ENCODE assay signal across 22 cellular contexts in genomic region chr16:85237817-85238216, GRCh38.
A peak's percentile ranks its signal among the peaks of the same experiment; 100 is the strongest.
DNase-seq lines count a peak whose midpoint lies in the region; ATAC-seq and TF ChIP-seq lines count a peak whose summit lies in the region.
"Had no signal": no experiment of that assay in that cellular context is flagged by ENCODE, and none has a peak within 500 bp of the region (broad histone marks: within the 10 kb centered on the region; RNA-seq: fewer than 3 reads in every experiment).

No MANE protein-coding gene starts in this region.

- intact Hi-C loops in activated CD4-positive, alpha-beta T cell treated with anti-CD3 and anti-CD28 coated beads for 36 hours (cut with DNase I, micrococcal nuclease): no loop called here

- H3K4me2 ChIP-seq in fibroblast of lung (ENCODE audit: extremely low read depth, insufficient read depth, low read length): no peak overlapping the region
- H3K4me2 ChIP-seq: A549, PC-9 had no signal

- H3K9me3 Mint-ChIP-seq in osteocyte (ENCODE audit: unreplicated experiment): no peaks in the 10 kb centered on the region
- no peaks in the 10 kb centered on the region for H3K9me3 Mint-ChIP-seq in activated CD4-positive, alpha-beta T cell treated with anti-CD3 and anti-CD28 coated beads for 36 hours (ENCODE audit: low read depth)
- H3K9me3 Mint-ChIP-seq: activated T-helper 17 cell treated with anti-CD3 and anti-CD28 coated beads, Interleukin-2, amount 50 U/mL, for 72 hours; dendritic cell treated with granulocyte-macrophage colony-stimulating factor and Interleukin-4, amounts not matched to agents 40 ng/mL and 50 ng/mL, for 4 days; H9 had no signal

- H2AFZ ChIP-seq in fibroblast of lung (ENCODE audit: low read length): no peak overlapping the region
- H2AFZ ChIP-seq: PC-9 had no signal

- peaks cover 33% of the 10 kb centered on the region for H3K4me1 ChIP-seq in adipocyte (ENCODE audit: control insufficient read depth, insufficient read depth, low read length)
- H3K4me1 ChIP-seq in fibroblast of lung (ENCODE audit: control insufficient read depth, extremely low read depth, insufficient read depth, low read length): peaks cover 26% of the 10 kb centered on the region

- peak overlapping the region; percentile 39 for H3K27ac ChIP-seq in AG04450 (ENCODE audit: low read depth, low read length)
- peak overlapping the region; percentile 61 for H3K27ac ChIP-seq in fibroblast of lung (ENCODE audit: insufficient read depth, low read length)
- H3K27ac ChIP-seq: A549, brain microvascular endothelial cell, epithelial cell of prostate, PC-9 had no signal

- no peak for DNase-seq in AG04450 (ENCODE audit: low read depth, low spot score)
- no peak for DNase-seq in adipocyte (ENCODE audit: low read depth)
- DNase-seq in fibroblast of lung (ENCODE audit: low read depth in 2 of 2): no peak
- DNase-seq in osteocyte (ENCODE audit: extremely low spot score, unreplicated experiment): no peak
- DNase-seq in iPS-NIHi7 (ENCODE audit: extremely low spot score): no peak
- no peak for DNase-seq in activated CD4-positive, alpha-beta T cell treated with anti-CD3 and anti-CD28 coated beads for 36 hours
- DNase-seq in stimulated activated CD4-positive, alpha-beta T cell treated with anti-CD3 and anti-CD28 coated beads, Interleukin-2, amount 100 ng/mL, for 24 hours: no peak
- no peak for DNase-seq in NCI-H1930 (lab: John Stamatoyannopoulos, UW)
- DNase-seq: activated CD4-positive, alpha-beta T cell treated with anti-CD3 and anti-CD28 coated beads for 48 hours; CD4-positive, CD25-positive, alpha-beta regulatory T cell; NCI-H2029; NCI-H345; PC-9; T-helper 1 cell had no signal

- no peak for TF ChIP-seq CTCF in AG04450 (IDR thresholded peaks at IDR 0.05; ENCODE audit: low read depth, low read length)
- TF ChIP-seq CTCF in fibroblast of lung (conservative IDR thresholded peaks at IDR 0.05 in 1 of 2, IDR thresholded peaks at IDR 0.05 in 1 of 2; ENCODE audit: low read depth in 1 of 2, low read length in 2 of 2): no peak
- TF ChIP-seq CTCF in osteocyte (IDR thresholded peaks at IDR 0.05): no peak

- POLR2A ChIA-PET in AG04450 (lab: Yijun Ruan, JAX): interaction anchor here (0.5 to 1.0 kb wide), 2 partner anchors 26 to 35 kb away, joined by 3 to 4 read pairs; no protein-coding TSS in a partner anchor
- POLR2A ChIA-PET in activated CD4-positive, alpha-beta T cell treated with anti-CD3 and anti-CD28 coated beads for 36 hours (lab: Charles Lee): no interaction called here

- no peak overlapping the region for H3K4me3 Mint-ChIP-seq in osteocyte (ENCODE audit: unreplicated experiment)
- no peak overlapping the region for H3K4me3 Mint-ChIP-seq in activated CD4-positive, alpha-beta T cell treated with anti-CD3 and anti-CD28 coated beads for 36 hours
- H3K4me3 Mint-ChIP-seq: activated naive CD8-positive, alpha-beta T cell; activated T-helper 17 cell treated with anti-CD3 and anti-CD28 coated beads, Interleukin-2, amount 50 U/mL, for 72 hours; dendritic cell treated with granulocyte-macrophage colony-stimulating factor and Interleukin-4, amounts not matched to agents 40 ng/mL and 50 ng/mL, for 4 days; H9 had no signal

- no peaks in the 10 kb centered on the region for H3K9me3 ChIP-seq in AG04450 (ENCODE audit: control insufficient read depth, insufficient read depth, low read length)
- H3K9me3 ChIP-seq in adipocyte (ENCODE audit: control insufficient read depth, low read length): no peaks in the 10 kb centered on the region
- no peaks in the 10 kb centered on the region for H3K9me3 ChIP-seq in fibroblast of lung (ENCODE audit: control insufficient read depth, insufficient read depth, low read depth, low read length)
- H3K9me3 ChIP-seq: A549 had no signal

- H3K4me3 ChIP-seq in AG04450 (ENCODE audit: low read depth, low read length) (peak overlapping the region; percentile 7; the same call in 1 of the 2 replicates), adipocyte (ENCODE audit: low read length) (no peak overlapping the region), fibroblast of lung (replicated peaks in 1 of 4; ENCODE audit: control extremely low read depth in 1 of 4, insufficient read depth in 1 of 4, low read depth in 3 of 4, low read length in 4 of 4) (no peak overlapping the region)
- H3K4me3 ChIP-seq: A549, PC-9 had no signal

- H3K4me1 Mint-ChIP-seq in osteocyte (ENCODE audit: unreplicated experiment): peaks cover 44% of the 10 kb centered on the region
- no peaks in the 10 kb centered on the region for H3K4me1 Mint-ChIP-seq in activated CD4-positive, alpha-beta T cell treated with anti-CD3 and anti-CD28 coated beads for 36 hours
- H3K4me1 Mint-ChIP-seq: activated T-helper 17 cell treated with anti-CD3 and anti-CD28 coated beads, Interleukin-2, amount 50 U/mL, for 72 hours had no signal

- no peaks in the 10 kb centered on the region for H3K79me2 ChIP-seq in fibroblast of lung (ENCODE audit: control insufficient read depth, insufficient read depth, low read length)

- H3K27ac Mint-ChIP-seq in osteocyte (ENCODE audit: unreplicated experiment): peak overlapping the region; percentile 70
- no peak overlapping the region for H3K27ac Mint-ChIP-seq in activated CD4-positive, alpha-beta T cell treated with anti-CD3 and anti-CD28 coated beads for 36 hours
- H3K27ac Mint-ChIP-seq: activated naive CD8-positive, alpha-beta T cell; activated T-helper 17 cell treated with anti-CD3 and anti-CD28 coated beads, Interleukin-2, amount 50 U/mL, for 72 hours; CD4-positive, CD25-positive, alpha-beta regulatory T cell; dendritic cell treated with granulocyte-macrophage colony-stimulating factor and Interleukin-4, amounts not matched to agents 40 ng/mL and 50 ng/mL, for 4 days had no signal

- no peak for ATAC-seq in activated CD4-positive, alpha-beta T cell treated with anti-CD3 and anti-CD28 coated beads for 36 hours
- ATAC-seq: activated T-helper 17 cell treated with anti-CD3 and anti-CD28 coated beads, Interleukin-2, amount 50 U/mL, for 72 hours; left colon had no signal

- H3K27me3 Mint-ChIP-seq in osteocyte (ENCODE audit: unreplicated experiment): no peaks in the 10 kb centered on the region
- H3K27me3 Mint-ChIP-seq in activated CD4-positive, alpha-beta T cell treated with anti-CD3 and anti-CD28 coated beads for 36 hours: peaks cover 19% of the 10 kb centered on the region

- H3K36me3 ChIP-seq in adipocyte (ENCODE audit: control insufficient read depth, insufficient read depth, low read length, severe bottlenecking): no peaks in the 10 kb centered on the region
- peaks cover 2% of the 10 kb centered on the region for H3K36me3 ChIP-seq in fibroblast of lung (ENCODE audit: control insufficient read depth, insufficient read depth, low read length)
- H3K36me3 ChIP-seq: brain microvascular endothelial cell had no signal

- H3K27me3 ChIP-seq in AG04450 (ENCODE audit: control insufficient read depth, insufficient read depth, low read length): no peaks in the 10 kb centered on the region
- H3K27me3 ChIP-seq in adipocyte (replicated peaks; ENCODE audit: control insufficient read depth, insufficient read depth, low read length): no peaks in the 10 kb centered on the region
- H3K27me3 ChIP-seq in fibroblast of lung (ENCODE audit: control insufficient read depth, insufficient read depth, low read length): no peaks in the 10 kb centered on the region
- H3K27me3 ChIP-seq: brain microvascular endothelial cell had no signal

- H4K20me1 ChIP-seq in fibroblast of lung (ENCODE audit: control insufficient read depth, extremely low read depth, insufficient read depth, low read length): no peaks in the 10 kb centered on the region

- CTCF ChIA-PET in AG04450 (lab: Charles Lee): interaction anchor here (1.1 to 2.5 kb wide), 3 partner anchors 10 to 123 kb away, joined by 3 to 11 read pairs (median 9); no protein-coding TSS in a partner anchor
- CTCF ChIA-PET in activated CD4-positive, alpha-beta T cell treated with anti-CD3 and anti-CD28 coated beads for 36 hours (lab: Charles Lee): interaction anchor here (0.6 kb wide), 1 partner anchor 44 kb away, joined by 3 read pairs; no protein-coding TSS in a partner anchor

- H3K9ac ChIP-seq in adipocyte (ENCODE audit: low read length): peak overlapping the region; percentile 49
- H3K9ac ChIP-seq in fibroblast of lung (ENCODE audit: insufficient read depth, low read length): peak overlapping the region; percentile 16

- H3K36me3 Mint-ChIP-seq in osteocyte (ENCODE audit: unreplicated experiment): no peaks in the 10 kb centered on the region
- no peaks in the 10 kb centered on the region for H3K36me3 Mint-ChIP-seq in activated CD4-positive, alpha-beta T cell treated with anti-CD3 and anti-CD28 coated beads for 36 hours (ENCODE audit: low read depth)
- H3K36me3 Mint-ChIP-seq: activated naive CD8-positive, alpha-beta T cell; CD4-positive, CD25-positive, alpha-beta regulatory T cell had no signal
